In the genomic region with DNA sequence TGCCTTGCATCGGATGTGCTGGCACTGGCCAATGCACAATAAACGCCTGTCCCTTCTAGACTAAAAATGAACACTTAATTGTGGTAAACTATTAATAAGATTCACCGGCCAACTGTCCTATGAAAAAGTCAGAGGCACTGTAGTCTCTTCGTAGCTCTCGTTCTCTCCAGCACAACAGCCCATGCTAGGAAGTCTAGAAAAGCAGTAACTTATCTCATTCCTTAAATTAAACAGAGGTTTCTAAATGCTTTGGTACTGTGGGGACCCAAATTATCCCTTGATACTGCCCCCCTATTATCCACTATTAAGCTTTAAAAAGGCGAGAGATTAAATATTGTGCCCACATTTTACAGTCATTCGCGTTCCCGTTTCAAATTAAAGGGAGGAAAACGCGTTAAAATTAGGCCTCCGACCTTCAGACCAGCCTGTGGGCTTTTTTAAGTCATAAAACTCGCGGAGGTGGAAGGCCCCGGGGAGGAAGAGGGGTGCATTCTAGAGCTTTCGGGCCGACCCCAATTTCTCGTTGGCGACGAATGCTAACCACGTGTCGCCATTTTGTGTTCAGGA, we compare ENCODE assay signal across 8 cellular contexts. TPM values are rescaled to one million over a fixed set of nuclear protein-coding genes. Genes with fewer than 3 reads are reported as not detected.
DNase-seq lines count a peak whose midpoint lies in the region; ATAC-seq and TF ChIP-seq lines count a peak whose summit lies in the region.

No MANE protein-coding gene starts in this region.

- H3K4me1 ChIP-seq in NT2/D1 (ENCODE audit: insufficient read depth, insufficient read length), result peaks cover 2% of the 10 kb centered on the region

- intact Hi-C loops in dorsolateral prefrontal cortex (cut with DNase I), result loop anchor here (1.0 to 5.0 kb wide), 5 partner anchors 37 to 217 kb away; partner anchors contain the start of genes C2orf42 (in 1 of the 2), FAM136A (in 1 of the 2) and MXD1 (in 1 of the 2)

- peak overlapping the region; percentile 100 for H3K27ac Mint-ChIP-seq in neural crest cell (ENCODE audit: unreplicated experiment)

- H3K4me3 ChIP-seq in GM06990 (replicated peaks; ENCODE audit: low read depth, low read length) (peak overlapping the region; percentile 69), NT2/D1 (ENCODE audit: insufficient read length, low read depth) (peak overlapping the region; percentile 81), dorsolateral prefrontal cortex (peak overlapping the region; percentile 61 to 99 (median 92))

- TF ChIP-seq CTCF in GM06990 (IDR thresholded peaks at IDR 0.05; ENCODE audit: insufficient read depth, low read length, poor library complexity, severe bottlenecking) (no peak), dorsolateral prefrontal cortex (IDR thresholded peaks at IDR 0.05 in 54 of 56, conservative IDR thresholded peaks at IDR 0.05 in 2 of 56; ENCODE audit: low read depth in 1 of 56, partially characterized antibody in 56 of 56) (peak in 1 of 56 donors; percentile 13), neural crest cell (conservative IDR thresholded peaks at IDR 0.05) (no peak)

- H3K9ac ChIP-seq in NT2/D1 (ENCODE audit: insufficient read length, low read depth), result peak overlapping the region; percentile 99

- peaks cover 8% of the 10 kb centered on the region for H3K27me3 Mint-ChIP-seq in neural crest cell (ENCODE audit: low read depth)

- peak overlapping the region; percentile 95 for H3K4me3 Mint-ChIP-seq in neural crest cell

- no peak for ATAC-seq in GM18520 (IDR thresholded peaks at IDR 0.05; ENCODE audit: unreplicated experiment)
- no peak for ATAC-seq in GM19463 (IDR thresholded peaks at IDR 0.05; ENCODE audit: unreplicated experiment)

- peaks cover 47% of the 10 kb centered on the region for H3K4me1 Mint-ChIP-seq in neural crest cell

- DNase-seq in GM06990 (ENCODE audit: extremely low read depth, insufficient read length) (no peak), NT2/D1 (ENCODE audit: low read depth, low spot score) (no peak), dorsolateral prefrontal cortex (no peak), neural crest cell (ENCODE audit: low read depth, low spot score) (no peak), ACHN (no peak), middle frontal gyrus (ENCODE audit: extremely low spot score, low spot score) (no peak)

- H3K36me3 ChIP-seq in GM06990 (ENCODE audit: control insufficient read depth, insufficient read depth, low read length), result peaks cover 5% of the 10 kb centered on the region
- peaks cover 48% of the 10 kb centered on the region for H3K36me3 ChIP-seq in NT2/D1 (ENCODE audit: insufficient read depth, insufficient read length, low read length)

- in situ Hi-C loops in ACHN (cut with HindIII; ENCODE audit: low pct_ligation_motif_present, low pct_unique_long_range_greater_than_20kb, low sequenced_read_pairs), result no loop called here

- no peaks in the 10 kb centered on the region for H3K27me3 ChIP-seq in GM06990 (replicated peaks; ENCODE audit: control insufficient read depth, insufficient read depth, low read length)
- no peaks in the 10 kb centered on the region for H3K27me3 ChIP-seq in NT2/D1 (ENCODE audit: insufficient read depth, insufficient read length)
- H3K27me3 ChIP-seq in dorsolateral prefrontal cortex, result no peaks in the 10 kb centered on the region

- no peaks in the 10 kb centered on the region for H3K9me3 Mint-ChIP-seq in neural crest cell

- H3K36me3 Mint-ChIP-seq in neural crest cell (ENCODE audit: low read depth), result peaks cover 25% of the 10 kb centered on the region

- H3K9me3 ChIP-seq in NT2/D1 (ENCODE audit: insufficient read depth, low read length), result no peaks in the 10 kb centered on the region

- peak overlapping the region; percentile 100 for H3K27ac ChIP-seq in dorsolateral prefrontal cortex

RNA-seq across cellular contexts. Expression of gene PCBP1, which starts 1.5 kb away (rescaled TPM):
- total RNA-seq in dorsolateral prefrontal cortex (100 to 1,000 TPM; 118 to 237 (median 174) TPM), neural crest cell (365 and 382 TPM in 2 replicates)
